Comparison of ENCODE assay signal across 14 cellular contexts in genomic region chr12:90679674-90680073, GRCh38.
DNase-seq lines count a peak whose midpoint lies in the region; ATAC-seq and TF ChIP-seq lines count a peak whose summit lies in the region.
"Had no signal": no experiment of that assay in that cellular context is flagged by ENCODE, and none has a peak within 500 bp of the region (broad histone marks: within the 10 kb centered on the region; RNA-seq: fewer than 3 reads in every experiment).

No MANE protein-coding gene starts in this region.

- dilution Hi-C loops in mammary epithelial cell (cut with HindIII; ENCODE audit: low sequenced_read_pairs), result no loop called here

- H3K79me2 ChIP-seq in HCT116 (ENCODE audit: insufficient read depth, low read length), result no peaks in the 10 kb centered on the region
- no peaks in the 10 kb centered on the region for H3K79me2 ChIP-seq in mammary epithelial cell (ENCODE audit: insufficient read depth, low read length)

- intact Hi-C loops in HCT116 (cut with micrococcal nuclease) (no loop called here), mammary epithelial cell (cut with micrococcal nuclease) (no loop called here)
- intact Hi-C loops in activated CD8-positive, alpha-beta T cell treated with anti-CD3 and anti-CD28 coated beads for 36 hours (cut with micrococcal nuclease), result loop anchor here (5.0 kb wide), 1 partner anchor 197 kb away; no protein-coding TSS in a partner anchor

- H3K36me3 ChIP-seq in HCT116 (ENCODE audit: control insufficient read depth in 1 of 2, insufficient read depth in 2 of 2, low read length in 2 of 2), result no peaks in the 10 kb centered on the region
- H3K36me3 ChIP-seq in mammary epithelial cell (ENCODE audit: insufficient read depth, low read length), result no peaks in the 10 kb centered on the region
- H3K36me3 ChIP-seq: BLaER1 had no signal

- CTCF ChIA-PET in HCT116 (lab: Charles Lee) (no interaction called here), mammary epithelial cell (lab: Charles Lee; ENCODE audit: low non-redundant PET) (no interaction called here)
- CTCF ChIA-PET in activated CD8-positive, alpha-beta T cell treated with anti-CD3 and anti-CD28 coated beads for 36 hours (lab: Charles Lee), result no interaction called here

- no peaks in the 10 kb centered on the region for H3K9me3 Mint-ChIP-seq in activated naive CD8-positive, alpha-beta T cell treated with anti-CD3 and anti-CD28 coated beads for 36 hours
- H3K9me3 Mint-ChIP-seq in activated CD8-positive, alpha-beta T cell treated with anti-CD3 and anti-CD28 coated beads for 36 hours, result no peaks in the 10 kb centered on the region

- H3K4me1 Mint-ChIP-seq in activated naive CD8-positive, alpha-beta T cell treated with anti-CD3 and anti-CD28 coated beads for 36 hours, result no peaks in the 10 kb centered on the region
- no peaks in the 10 kb centered on the region for H3K4me1 Mint-ChIP-seq in activated CD8-positive, alpha-beta T cell treated with anti-CD3 and anti-CD28 coated beads for 36 hours (ENCODE audit: low read depth)
- H3K4me1 Mint-ChIP-seq: CD4-positive, CD25-positive, alpha-beta regulatory T cell had no signal

- TF ChIP-seq POLR2A in HCT116 (IDR thresholded peaks at IDR 0.05; ENCODE audit: borderline replicate concordance, extremely low read depth, insufficient read depth, insufficient read length), result no peak

- no peak for TF ChIP-seq CTCF in HCT116 (IDR thresholded peaks at IDR 0.05 in 2 of 3, conservative IDR thresholded peaks at IDR 0.05 in 1 of 3; ENCODE audit: borderline replicate concordance in 1 of 3, insufficient read depth in 1 of 3, low read depth in 2 of 3, low read length in 2 of 3)
- no peak for TF ChIP-seq CTCF in mammary epithelial cell (conservative IDR thresholded peaks at IDR 0.05 in 1 of 2, IDR thresholded peaks at IDR 0.05 in 1 of 2; ENCODE audit: extremely low read depth in 1 of 2, insufficient read depth in 1 of 2, low read depth in 1 of 2, low read length in 2 of 2)
- TF ChIP-seq CTCF in foreskin keratinocyte (conservative IDR thresholded peaks at IDR 0.05), result no peak
- no peak for TF ChIP-seq CTCF in activated CD8-positive, alpha-beta T cell treated with anti-CD3 and anti-CD28 coated beads for 36 hours (IDR thresholded peaks at IDR 0.05)

- 50% methylated on average over 1 of the region's 1 CpG for WGBS in mammary epithelial cell (ENCODE audit: low coverage, missing lambda C conversion rate)

- H3K4me3 ChIP-seq in HCT116 (replicated peaks in 1 of 2; ENCODE audit: low read depth in 1 of 2, low read length in 2 of 2) (no peak overlapping the region), mammary epithelial cell (replicated peaks in 1 of 3; ENCODE audit: insufficient read depth in 1 of 3, low read depth in 2 of 3, low read length in 3 of 3) (no peak overlapping the region)
- H3K4me3 ChIP-seq: BLaER1, GM23248 had no signal

- DNase-seq in HCT116 (ENCODE audit: low read depth, low spot score) (no peak), LoVo (ENCODE audit: low spot score) (peak; percentile 12), mammary epithelial cell (peak; percentile 55), foreskin keratinocyte (peak; percentile 47 to 78)
- DNase-seq in activated naive CD8-positive, alpha-beta T cell treated with anti-CD3 and anti-CD28 coated beads for 36 hours, result no peak
- DNase-seq in activated CD8-positive, alpha-beta T cell treated with anti-CD3 and anti-CD28 coated beads for 36 hours, result no peak
- DNase-seq: 8988T; AML-193; CD4-positive, CD25-positive, alpha-beta regulatory T cell; DMS53; GF-D8; GM23248 had no signal

- no peaks in the 10 kb centered on the region for H3K27me3 Mint-ChIP-seq in activated naive CD8-positive, alpha-beta T cell treated with anti-CD3 and anti-CD28 coated beads for 36 hours
- no peaks in the 10 kb centered on the region for H3K27me3 Mint-ChIP-seq in activated CD8-positive, alpha-beta T cell treated with anti-CD3 and anti-CD28 coated beads for 36 hours
- H3K27me3 Mint-ChIP-seq: CD4-positive, CD25-positive, alpha-beta regulatory T cell had no signal

- H3K4me1 ChIP-seq in HCT116 (ENCODE audit: control insufficient read depth in 1 of 2, insufficient read depth in 2 of 2, low read length in 2 of 2) (peaks cover 0 to 6% of the 10 kb centered on the region in 2 experiments; a peak in 2 of 4 replicates), mammary epithelial cell (ENCODE audit: insufficient read depth, low read length) (peaks cover 6% of the 10 kb centered on the region), foreskin keratinocyte (no peaks in the 10 kb centered on the region)
- H3K4me1 ChIP-seq: BLaER1 had no signal

- BruUV-seq in HCT116 (replicated peaks; lab: Mats Ljungman, UMichigan), result no TSS peak
- no TSS peak for BruUV-seq in mammary epithelial cell (replicated peaks; lab: Mats Ljungman, UMichigan)

- H3K4me2 ChIP-seq in HCT116 (ENCODE audit: low read length) (no peak overlapping the region), mammary epithelial cell (ENCODE audit: insufficient read depth, low read depth, low read length) (no peak overlapping the region)
- H3K4me2 ChIP-seq: BLaER1 had no signal

- H3K9me3 ChIP-seq in HCT116 (ENCODE audit: control insufficient read depth in 1 of 2, insufficient read depth in 1 of 2, low read depth in 1 of 2, low read length in 2 of 2) (no peaks in the 10 kb centered on the region), mammary epithelial cell (replicated peaks; ENCODE audit: insufficient read depth, low read length) (no peaks in the 10 kb centered on the region)
- H3K9me3 ChIP-seq: BLaER1 had no signal

- no peak for TF ChIP-seq RAD21 in HCT116 (IDR thresholded peaks at IDR 0.05; ENCODE audit: low read depth)

- H3K27ac Mint-ChIP-seq in activated naive CD8-positive, alpha-beta T cell treated with anti-CD3 and anti-CD28 coated beads for 36 hours, result no peak overlapping the region
- no peak overlapping the region for H3K27ac Mint-ChIP-seq in activated CD8-positive, alpha-beta T cell treated with anti-CD3 and anti-CD28 coated beads for 36 hours
- H3K27ac Mint-ChIP-seq: CD4-positive, CD25-positive, alpha-beta regulatory T cell had no signal

- H3K27ac ChIP-seq in HCT116 (ENCODE audit: low read depth, low read length), result no peak overlapping the region
- H3K27ac ChIP-seq in mammary epithelial cell (ENCODE audit: insufficient read depth, low read depth, low read length), result no peak overlapping the region
- H3K27ac ChIP-seq in foreskin keratinocyte, result no peak overlapping the region
- H3K27ac ChIP-seq: BLaER1, GM23248 had no signal

- ATAC-seq in HCT116, result no peak
- peak; percentile 65 for ATAC-seq in foreskin keratinocyte
- no peak for ATAC-seq in HG02571 (IDR thresholded peaks at IDR 0.05; ENCODE audit: unreplicated experiment)
- no peak for ATAC-seq in activated CD8-positive, alpha-beta T cell treated with anti-CD3 and anti-CD28 coated beads for 36 hours

- RAD21 ChIA-PET in HCT116 (lab: Charles Lee; ENCODE audit: low non-redundant PET in 1 of 2, low total read pairs in 2 of 2, uncharacterized antibody in 2 of 2, unreplicated experiment in 2 of 2), result no interaction called here

- no peak overlapping the region for H3K4me3 Mint-ChIP-seq in activated naive CD8-positive, alpha-beta T cell treated with anti-CD3 and anti-CD28 coated beads for 36 hours
- no peak overlapping the region for H3K4me3 Mint-ChIP-seq in activated CD8-positive, alpha-beta T cell treated with anti-CD3 and anti-CD28 coated beads for 36 hours
- H3K4me3 Mint-ChIP-seq: CD4-positive, CD25-positive, alpha-beta regulatory T cell had no signal

- no peaks in the 10 kb centered on the region for H3K27me3 ChIP-seq in HCT116 (ENCODE audit: insufficient read depth, low read length)
- no peaks in the 10 kb centered on the region for H3K27me3 ChIP-seq in mammary epithelial cell (ENCODE audit: insufficient read depth, low read length)
- H3K27me3 ChIP-seq in foreskin keratinocyte, result no peaks in the 10 kb centered on the region
- H3K27me3 ChIP-seq: BLaER1 had no signal

- POLR2A ChIA-PET in HCT116 (lab: Charles Lee), result no interaction called here
- POLR2A ChIA-PET in activated CD8-positive, alpha-beta T cell treated with anti-CD3 and anti-CD28 coated beads for 36 hours (lab: Charles Lee), result no interaction called here

- H3K9me2 ChIP-seq in HCT116 (ENCODE audit: insufficient read depth), result no peaks in the 10 kb centered on the region

- no peaks in the 10 kb centered on the region for H3K36me3 Mint-ChIP-seq in activated naive CD8-positive, alpha-beta T cell treated with anti-CD3 and anti-CD28 coated beads for 36 hours
- no peaks in the 10 kb centered on the region for H3K36me3 Mint-ChIP-seq in activated CD8-positive, alpha-beta T cell treated with anti-CD3 and anti-CD28 coated beads for 36 hours (ENCODE audit: low read depth)
- H3K36me3 Mint-ChIP-seq: CD4-positive, CD25-positive, alpha-beta regulatory T cell had no signal

- in situ Hi-C loops in mammary epithelial cell (cut with MboI; ENCODE audit: low sequenced_read_pairs in 2 of 2), result loop anchor here in 1 of 2 donors (25.0 kb wide), 1 partner anchor 233 kb away; no protein-coding TSS in a partner anchor

- H4K20me1 ChIP-seq in HCT116 (ENCODE audit: insufficient read depth) (no peaks in the 10 kb centered on the region), mammary epithelial cell (ENCODE audit: insufficient read depth, low read length) (no peaks in the 10 kb centered on the region)
- H4K20me1 ChIP-seq: BLaER1 had no signal

- no peak overlapping the region for H2AFZ ChIP-seq in HCT116 (ENCODE audit: low read depth, low read length, poor library complexity, severe bottlenecking)
- no peak overlapping the region for H2AFZ ChIP-seq in mammary epithelial cell (ENCODE audit: low read depth, low read length)
- H2AFZ ChIP-seq: GM23248 had no signal

- H3K9ac ChIP-seq in HCT116 (ENCODE audit: low read length), result no peak overlapping the region
- H3K9ac ChIP-seq in mammary epithelial cell (ENCODE audit: insufficient read depth, low read length), result no peak overlapping the region
- H3K9ac ChIP-seq: BLaER1, GM23248 had no signal

TF ChIP-seq in HCT116, 20 proteins besides CTCF, POLR2A, EP300 and RAD21:
- peak; percentile 29; the same call in 1 of the 2 replicates for TF ChIP-seq FOSL1 (IDR thresholded peaks at IDR 0.05; ENCODE audit: low read depth)
- no peak for TF ChIP-seq SP1 (IDR thresholded peaks at IDR 0.05; ENCODE audit: low read depth)

Comparison
In these comparisons a context has a peak if more than half of its experiments do, and no peak if none do; other contexts are left out.
1. DNase-seq: peak in LoVo (single experiment), mammary epithelial cell (single experiment) and foreskin keratinocyte (2 of 2); none in HCT116 (single experiment), activated naive CD8-positive, alpha-beta T cell treated with anti-CD3 and anti-CD28 coated beads for 36 hours (single experiment) and activated CD8-positive, alpha-beta T cell treated with anti-CD3 and anti-CD28 coated beads for 36 hours (single experiment).